1 cellular context compared by ENCODE assay signal in genomic region chr7:46145412-46145811, GRCh38.
TF ChIP-seq lines count a peak whose summit lies in the region.

No MANE protein-coding gene starts in this region.

TF ChIP-seq in SK-N-SH, 30 proteins besides CTCF, POLR2A, EP300 and RAD21 (continued from another document):
- 0 out of 2 replicates have a peak, but pooled peaks have one; percentile 12 for TF ChIP-seq RCOR1 (IDR thresholded peaks at IDR 0.05; ENCODE audit: low read length)
- no peak for TF ChIP-seq RFX5 (IDR thresholded peaks at IDR 0.05; ENCODE audit: low read length)
- peak; percentile 84 for TF ChIP-seq MAX (IDR thresholded peaks at IDR 0.05; ENCODE audit: low read depth)
- 0 out of 2 replicates have a peak, but pooled peaks have one; percentile 11 for TF ChIP-seq IRF3 (IDR thresholded peaks at IDR 0.05; ENCODE audit: low read depth, low read length)
- TF ChIP-seq RXRA (IDR thresholded peaks at IDR 0.05; ENCODE audit: borderline replicate concordance, low read depth): peak; percentile 96
- TF ChIP-seq MXI1 (IDR thresholded peaks at IDR 0.05; ENCODE audit: low read depth, low read length): no peak
- no peak for TF ChIP-seq USF2 (IDR thresholded peaks at IDR 0.05; ENCODE audit: borderline replicate concordance, low read depth, low read length)
